2 cellular contexts compared by ENCODE assay signal in genomic region chr11:111871693-111872161, GRCh38.
TF ChIP-seq lines count a peak whose summit lies in the region.

No MANE protein-coding gene starts in this region.

TF ChIP-seq in A549, 52 proteins besides CTCF, POLR2A, EP300 and RAD21:
- TF ChIP-seq HOXB13 (CRISPR knock-in tag; IDR thresholded peaks at IDR 0.05; ENCODE audit: low read depth): no peak
- TF ChIP-seq MAFK (IDR thresholded peaks at IDR 0.05; ENCODE audit: partially characterized antibody): no peak
- TF ChIP-seq HDAC2 (IDR thresholded peaks at IDR 0.05): no peak
- no peak for TF ChIP-seq NPAS2 (CRISPR knock-in tag; IDR thresholded peaks at IDR 0.05; ENCODE audit: borderline replicate concordance)
- no peak for TF ChIP-seq ZNF302 (CRISPR knock-in tag; IDR thresholded peaks at IDR 0.05)
- TF ChIP-seq TP53 (CRISPR knock-in tag; IDR thresholded peaks at IDR 0.05): no peak
- TF ChIP-seq HOXA7 (CRISPR knock-in tag; IDR thresholded peaks at IDR 0.05): no peak
- no peak for TF ChIP-seq PHF8 (IDR thresholded peaks at IDR 0.05; ENCODE audit: borderline replicate concordance, low read depth)
- no peak for TF ChIP-seq HES2 (IDR thresholded peaks at IDR 0.05)
- TF ChIP-seq RARB (CRISPR knock-in tag; IDR thresholded peaks at IDR 0.05): no peak

TF ChIP-seq in HCT116, 20 proteins besides CTCF, POLR2A, EP300 and RAD21 (continued from another document):
- TF ChIP-seq MAX (IDR thresholded peaks at IDR 0.05) (0 out of 2 replicates have a peak, but pooled peaks have one; percentile 17), FOSL1 (IDR thresholded peaks at IDR 0.05; ENCODE audit: low read depth) (no peak), EZH2 (IDR thresholded peaks at IDR 0.05) (no peak)
